8 cellular contexts compared by ENCODE assay signal in the genomic region with DNA sequence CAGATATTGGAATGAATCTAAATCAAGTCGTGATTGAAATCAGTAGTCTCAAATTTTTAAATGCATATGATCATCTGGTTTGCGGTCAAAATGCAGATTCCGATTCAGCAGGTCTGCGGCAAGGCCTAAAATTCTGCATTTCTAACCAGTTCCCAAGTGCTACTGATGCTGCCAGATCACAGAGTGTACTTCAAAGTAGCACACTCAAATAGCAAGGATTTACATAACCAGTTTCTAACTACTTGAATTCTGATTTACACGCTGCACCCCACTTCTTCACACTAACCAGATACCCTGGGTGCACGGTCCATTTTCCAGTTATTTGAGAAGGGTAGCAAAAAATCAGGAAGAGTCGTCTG. TPM values are rescaled to one million over a fixed set of nuclear protein-coding genes. Genes with fewer than 3 reads are reported as not detected.
DNase-seq lines count a peak whose midpoint lies in the region; ATAC-seq lines count a peak whose summit lies in the region.

No MANE protein-coding gene starts in this region.

- H3K36me3 Mint-ChIP-seq in activated CD4-positive, alpha-beta memory T cell treated with anti-CD3 and anti-CD28 coated beads for 36 hours, result peaks cover 4% of the 10 kb centered on the region

- peak overlapping the region; percentile 68; the same call in 1 of the 2 replicates for H3K4me3 ChIP-seq in iPS DF 6.9 (ENCODE audit: low read length)

- CTCF ChIA-PET in activated CD4-positive, alpha-beta memory T cell treated with anti-CD3 and anti-CD28 coated beads for 36 hours (lab: Charles Lee), result interaction anchor here (1.4 kb wide), 1 partner anchor 221 kb away, joined by 5 read pairs; no protein-coding TSS in a partner anchor

- H3K36me3 ChIP-seq in iPS DF 6.9 (ENCODE audit: control insufficient read depth, insufficient read depth, low read length), result no peaks in the 10 kb centered on the region; the same call in 1 of the 2 replicates

- H3K4me3 Mint-ChIP-seq in activated CD4-positive, alpha-beta memory T cell treated with anti-CD3 and anti-CD28 coated beads for 36 hours, result peak overlapping the region; percentile 84

- no peaks in the 10 kb centered on the region for H3K27me3 Mint-ChIP-seq in activated CD4-positive, alpha-beta memory T cell treated with anti-CD3 and anti-CD28 coated beads for 36 hours

- ATAC-seq in HG03066 (IDR thresholded peaks at IDR 0.05; ENCODE audit: low read depth, unreplicated experiment) (peak; percentile 24), GM18909 (IDR thresholded peaks at IDR 0.05; ENCODE audit: poor library complexity, unreplicated experiment) (no peak), GM18873 (IDR thresholded peaks at IDR 0.05; ENCODE audit: low FRiP score, unreplicated experiment) (no peak)

- H3K27ac Mint-ChIP-seq in activated CD4-positive, alpha-beta memory T cell treated with anti-CD3 and anti-CD28 coated beads for 36 hours, result peak overlapping the region; percentile 90

- peaks cover 14% of the 10 kb centered on the region for H3K4me1 Mint-ChIP-seq in activated CD4-positive, alpha-beta memory T cell treated with anti-CD3 and anti-CD28 coated beads for 36 hours (ENCODE audit: low read depth)

- DNase-seq in NCI-H2227 (lab: John Stamatoyannopoulos, UW; ENCODE audit: unreplicated experiment) (peak; percentile 31), NCI-H2227 treated with DMSO at 0.1 percent for 48 hours (lab: John Stamatoyannopoulos, UW) (no peak), iPS DF 6.9 (ENCODE audit: low read depth, low spot score) (no peak)
- peak; percentile 58 for DNase-seq in activated CD4-positive, alpha-beta memory T cell treated with anti-CD3 and anti-CD28 coated beads for 36 hours
- peak; percentile 5 to 18 for DNase-seq in stimulated activated CD4-positive, alpha-beta T cell treated with anti-CD3 and anti-CD28 coated beads, Interleukin-2, amount 100 ng/mL, for 24 hours

- H3K9me3 ChIP-seq in iPS DF 6.9 (ENCODE audit: control insufficient read depth, insufficient read depth, low read length), result no peaks in the 10 kb centered on the region

- POLR2A ChIA-PET in activated CD4-positive, alpha-beta memory T cell treated with anti-CD3 and anti-CD28 coated beads for 36 hours (lab: Charles Lee), result no interaction called here

- no CpG with 5 or more reads among the region's 7 CpGs for WGBS in iPS DF 6.9 (ENCODE audit: insufficient coverage, insufficient read length)

- intact Hi-C loops in activated CD4-positive, alpha-beta memory T cell treated with anti-CD3 and anti-CD28 coated beads for 36 hours (cut with micrococcal nuclease), result loop anchor here (1.0 kb wide), 2 partner anchors 86 to 132 kb away; no protein-coding TSS in a partner anchor

- H3K4me1 ChIP-seq in iPS DF 6.9 (ENCODE audit: control insufficient read depth, insufficient read depth, low read length), result no peaks in the 10 kb centered on the region

- no peak overlapping the region for H3K27ac ChIP-seq in iPS DF 6.9 (ENCODE audit: low read length)

- no peaks in the 10 kb centered on the region for H3K9me3 Mint-ChIP-seq in activated CD4-positive, alpha-beta memory T cell treated with anti-CD3 and anti-CD28 coated beads for 36 hours

- H3K27me3 ChIP-seq in iPS DF 6.9 (ENCODE audit: control insufficient read depth, insufficient read depth, low read length), result no peaks in the 10 kb centered on the region

RNA-seq across cellular contexts. Expression of a gene that starts 0.8 kb away (rescaled TPM):
- 1 to 10 TPM; 5.1 to 6.5 TPM for total RNA-seq in activated CD4-positive, alpha-beta memory T cell treated with anti-CD3 and anti-CD28 coated beads for 36 hours

RNA-seq across cellular contexts. Expression of a gene that starts 15.6 kb away (rescaled TPM):
- under 1 TPM; 0.75 to 0.78 TPM for total RNA-seq in activated CD4-positive, alpha-beta memory T cell treated with anti-CD3 and anti-CD28 coated beads for 36 hours

Comparison
In these comparisons a context has a peak if more than half of its experiments do, and no peak if none do; other contexts are left out.
1. DNase-seq: peak in NCI-H2227 (single experiment), activated CD4-positive, alpha-beta memory T cell treated with anti-CD3 and anti-CD28 coated beads for 36 hours (single experiment) and stimulated activated CD4-positive, alpha-beta T cell treated with anti-CD3 and anti-CD28 coated beads, Interleukin-2, amount 100 ng/mL, for 24 hours (2 of 2); none in NCI-H2227 treated with DMSO at 0.1 percent for 48 hours (single experiment) and iPS DF 6.9 (single experiment).